ENCODE assay signal across 8 cellular contexts in the genomic region with DNA sequence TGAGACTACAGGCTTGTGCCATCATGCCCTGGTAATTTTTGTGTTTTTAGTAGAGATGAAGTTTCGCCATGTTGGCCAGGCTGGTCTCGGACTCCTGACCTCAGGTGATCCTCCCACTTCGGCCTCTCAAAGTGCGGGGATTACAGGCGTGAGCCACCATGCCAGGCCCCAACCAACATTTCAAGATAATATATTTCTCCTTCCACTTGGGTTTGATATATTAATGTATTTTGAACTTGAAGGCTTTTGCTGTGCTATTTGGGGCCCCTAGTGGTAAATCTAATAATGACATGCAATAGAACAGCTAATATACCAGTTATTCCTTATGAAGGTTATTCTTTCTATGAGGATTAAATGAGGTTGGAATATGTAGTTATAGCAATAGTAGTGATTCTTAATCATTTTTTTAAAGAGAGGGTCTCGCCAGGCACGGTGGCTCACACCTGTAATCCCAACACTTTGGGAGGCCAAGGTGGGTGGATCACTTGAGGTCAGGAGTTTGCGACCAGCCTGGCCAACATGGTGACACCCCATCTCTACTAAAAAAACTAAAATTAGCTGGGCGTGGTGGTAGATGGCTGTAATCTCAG. TPM values are rescaled to one million over a fixed set of nuclear protein-coding genes. Genes with fewer than 3 reads are reported as not detected.
DNase-seq lines count a peak whose midpoint lies in the region; ATAC-seq, FAIRE-seq and TF ChIP-seq lines count a peak whose summit lies in the region.
"Not testable (repeated sequence)": the region's sequence is repeated elsewhere in the genome, so short reads cannot be mapped to it uniquely, and the experiment has no call there.

No MANE protein-coding gene starts in this region.

- H3K4me1 ChIP-seq in RWPE2 (ENCODE audit: insufficient read depth, poor library complexity, severe bottlenecking); GM12878 (ENCODE audit: control insufficient read depth, insufficient read depth, low read length); hepatocyte (ENCODE audit: insufficient read depth); smooth muscle cell (ENCODE audit: low read depth): not testable (repeated sequence)

- CTCF ChIA-PET in BJ (lab: Yijun Ruan, JAX) (interaction anchor here (0.7 to 1.0 kb wide), 3 partner anchors 179 to 195 kb away, joined by 3 read pairs; a partner anchor contains a TSS), GM12878 (lab: Yijun Ruan, JAX) (interaction anchor here (1.1 to 1.5 kb wide), 2 partner anchors 105 to 211 kb away, joined by 3 to 5 read pairs; no protein-coding TSS in a partner anchor)

- not testable (repeated sequence) for H3K4me2 ChIP-seq in GM12878 (ENCODE audit: control insufficient read depth, insufficient read depth); hepatocyte; smooth muscle cell

- not testable (repeated sequence) for TF ChIP-seq EP300 in GM12878 (IDR thresholded peaks at IDR 0.05; ENCODE audit: borderline replicate concordance in 1 of 2, control insufficient read depth in 1 of 2, low read depth in 2 of 2, low read length in 2 of 2)

- not testable (repeated sequence) for H3K36me3 Mint-ChIP-seq in nephron (ENCODE audit: low read depth)

- POLR2A ChIA-PET in BJ (lab: Charles Lee), result not testable (repeated sequence)
- POLR2A ChIA-PET in GM12878 (lab: Charles Lee), result interaction anchor here (0.6 kb wide), 1 partner anchor 311 kb away, joined by 4 read pairs; no protein-coding TSS in a partner anchor

- not testable (repeated sequence) for BruUV-seq in GM12878 (replicated peaks; lab: Mats Ljungman, UMichigan)

- not testable (repeated sequence) for H3K79me2 ChIP-seq in GM12878 (ENCODE audit: control insufficient read depth, insufficient read depth, low read length); hepatocyte; smooth muscle cell (ENCODE audit: low read depth)

- ATAC-seq in HG03354 (IDR thresholded peaks at IDR 0.05; ENCODE audit: poor library complexity, severe bottlenecking, unreplicated experiment), result peak; percentile 44
- ATAC-seq in RWPE2 (ENCODE audit: low read depth), result peak; percentile 62; the same call in 1 of the 3 replicates
- peak; percentile 76 for ATAC-seq in GM12878
- ATAC-seq in esophagus mucosa, result peak; percentile 60

- RAD21 ChIA-PET in GM12878 (lab: Charles Lee; ENCODE audit: unreplicated experiment), result not testable (repeated sequence)

- TF ChIP-seq POLR2A in GM12878 (IDR thresholded peaks at IDR 0.05; ENCODE audit: low read depth, low read length), result not testable (repeated sequence)

- not testable (repeated sequence) for H3K27ac Mint-ChIP-seq in nephron

- not testable (repeated sequence) for H3K4me1 Mint-ChIP-seq in nephron

- DNase-seq in BJ (ENCODE audit: low read depth); RWPE2 (ENCODE audit: low spot score); GM12878 (ENCODE audit: low read depth, low spot score); hepatocyte (ENCODE audit: low spot score); smooth muscle cell (lab: John Stamatoyannopoulos, UW; ENCODE audit: unreplicated experiment): not testable (repeated sequence)

- H2AFZ ChIP-seq in GM12878 (ENCODE audit: control insufficient read depth, low read depth, low read length); hepatocyte; smooth muscle cell (ENCODE audit: low read depth): not testable (repeated sequence)

- not testable (repeated sequence) for H3K9ac ChIP-seq in GM12878 (ENCODE audit: control insufficient read depth, insufficient read depth, low read length); smooth muscle cell (ENCODE audit: low read depth)

- H4K20me1 ChIP-seq in GM12878 (ENCODE audit: control insufficient read depth, insufficient read depth); hepatocyte (ENCODE audit: insufficient read depth, poor library complexity, severe bottlenecking); smooth muscle cell (ENCODE audit: low read depth): not testable (repeated sequence)

- not testable (repeated sequence) for H3K27me3 ChIP-seq in BJ (ENCODE audit: control insufficient read depth, insufficient read depth, low read length); RWPE2 (ENCODE audit: insufficient read depth, poor library complexity, severe bottlenecking); GM12878 (replicated peaks in 1 of 2; ENCODE audit: control insufficient read depth in 2 of 2, insufficient read depth in 2 of 2, low read length in 1 of 2); hepatocyte; smooth muscle cell (ENCODE audit: low read depth)

- not testable (repeated sequence) for TF ChIP-seq RAD21 in GM12878 (IDR thresholded peaks at IDR 0.05; ENCODE audit: insufficient read depth, low read depth, low read length)

- H3K27ac ChIP-seq in RWPE2 (ENCODE audit: poor library complexity, severe bottlenecking); GM12878 (ENCODE audit: control insufficient read depth, insufficient read depth); hepatocyte; smooth muscle cell (ENCODE audit: low read depth): not testable (repeated sequence)

- H3K4me3 ChIP-seq in BJ (ENCODE audit: low read depth, low read length); RWPE2 (ENCODE audit: severe bottlenecking); GM12878; hepatocyte; smooth muscle cell: not testable (repeated sequence)

- SMC1A ChIA-PET in GM12878 (lab: Charles Lee; ENCODE audit: uncharacterized antibody, unreplicated experiment), result not testable (repeated sequence)

- H3K27me3 Mint-ChIP-seq in nephron (ENCODE audit: low read depth), result not testable (repeated sequence)

- in situ Hi-C loops in GM12878 (cut with MboI), result not testable (repeated sequence)

- not testable (repeated sequence) for H3K4me3 Mint-ChIP-seq in nephron

- peak; percentile 27; the same call in 1 of the 2 replicates for TF ChIP-seq CTCF in BJ (IDR thresholded peaks at IDR 0.05; ENCODE audit: insufficient read depth, low read depth, low read length)
- TF ChIP-seq CTCF in RWPE2 (IDR thresholded peaks at IDR 0.05; ENCODE audit: poor library complexity, severe bottlenecking), result peak; percentile 29
- not testable (repeated sequence) for TF ChIP-seq CTCF in GM12878 (IDR thresholded peaks at IDR 0.05 in 2 of 3, conservative IDR thresholded peaks at IDR 0.05 in 1 of 3; ENCODE audit: control insufficient read depth in 2 of 3, extremely low read depth in 1 of 3, insufficient read depth in 1 of 3, low read depth in 3 of 3, low read length in 3 of 3)
- TF ChIP-seq CTCF in hepatocyte (IDR thresholded peaks at IDR 0.05; ENCODE audit: poor library complexity), result peak; percentile 17
- peak; percentile 12 to 34 (median 15) for TF ChIP-seq CTCF in nephron (IDR thresholded peaks at IDR 0.05; ENCODE audit: unreplicated experiment in 3 of 3)
- TF ChIP-seq CTCF in smooth muscle cell (IDR thresholded peaks at IDR 0.05; ENCODE audit: borderline replicate concordance, insufficient read depth, poor library complexity, severe bottlenecking), result peak; percentile 17

- intact Hi-C loops in GM12878 (cut with micrococcal nuclease; ENCODE audit: unreplicated experiment), result loop anchor here (5.0 kb wide), 1 partner anchor 212 kb away; no protein-coding TSS in a partner anchor

- not testable (repeated sequence) for H3K9me3 ChIP-seq in RWPE2 (ENCODE audit: severe bottlenecking); GM12878 (replicated peaks; ENCODE audit: control insufficient read depth, insufficient read depth, low read length); hepatocyte (ENCODE audit: low read depth); smooth muscle cell (replicated peaks; ENCODE audit: low read depth)

- WGBS in GM12878 (ENCODE audit: insufficient coverage, insufficient replicate concordance, low lambda C conversion rate, missing lambda C conversion rate), result 96% methylated on average over 3 of the region's 9 CpGs
- WGBS in hepatocyte (ENCODE audit: low lambda C conversion rate, missing lambda C conversion rate), result 85% methylated on average over 9 of the region's 9 CpGs
- WGBS in smooth muscle cell (ENCODE audit: low lambda C conversion rate), result 84% methylated on average over 9 of the region's 9 CpGs

- H3K9me2 ChIP-seq in hepatocyte (replicated peaks; ENCODE audit: insufficient read depth), result not testable (repeated sequence)

- not testable (repeated sequence) for H3K9me3 Mint-ChIP-seq in nephron

- FAIRE-seq in GM12878 (lab: Jason Lieb, UNC), result not testable (repeated sequence)

- not testable (repeated sequence) for H3K36me3 ChIP-seq in BJ (ENCODE audit: control insufficient read depth, insufficient read depth, low read length); RWPE2 (ENCODE audit: low read depth); GM12878 (ENCODE audit: control insufficient read depth in 2 of 2, insufficient read depth in 2 of 2, low read length in 1 of 2); hepatocyte (replicated peaks; ENCODE audit: insufficient read depth, low read depth); smooth muscle cell (ENCODE audit: low read depth)

- not testable (repeated sequence) for H3F3A ChIP-seq in smooth muscle cell (ENCODE audit: low read depth)

RNA-seq across cellular contexts. Expression of a gene that starts 54.1 kb away (rescaled TPM):
- 7.7 and 15.9 TPM in 2 replicates for polyA plus RNA-seq in BJ (2011; rRNA removed)
- 7.3 and 7.7 TPM in 2 replicates for polyA minus RNA-seq in BJ (2011; rRNA and poly(A)+ RNA removed)
- 39.0 and 41.0 TPM in 2 replicates for total RNA-seq in GM12878 (2013; cell fraction: nucleolus; rRNA removed)
- total RNA-seq in GM12878 (2014; rRNA removed), result 36.8 and 39.5 TPM in 2 replicates
- 43.1 and 45.3 TPM in 2 replicates for total RNA-seq in GM12878 (2014; rRNA removed; fragmentation: Illumina TruSeq; extraction: Trizol)
- total RNA-seq in GM12878 (2021), result 30.8 and 31.1 TPM in 2 replicates
- 7.3 TPM for polyA plus RNA-seq in GM12878 (2011; ENCODE audit: low read depth)
- 26.1 and 42.8 TPM in 2 replicates for polyA plus RNA-seq in GM12878 (2011; rRNA removed)
- polyA plus RNA-seq in GM12878 (2011; cell fraction: cytosol; rRNA removed), result 10.5 and 11.4 TPM in 2 replicates
- 12.9 and 14.8 TPM in 2 replicates for polyA plus RNA-seq in GM12878 (2011; cell fraction: nucleus; rRNA removed)
- polyA plus RNA-seq in GM12878 (2012), result 12.5 and 14.5 TPM in 2 replicates
- 40.3 and 52.6 TPM in 2 replicates for polyA plus RNA-seq in GM12878 (2014; fragmentation: Illumina TruSeq; extraction: Trizol)
- polyA plus RNA-seq in GM12878 (2014; fragmentation: Nextera tagmentation; extraction: Ambion mirVana), result 10 to 100 TPM; 24.5 to 29.4 TPM
- polyA plus RNA-seq in GM12878 (2014; rRNA removed), result 26.4 and 29.4 TPM in 2 replicates
- polyA plus RNA-seq in GM12878 (2016; fragmentation: Nextera tagmentation; extraction: Ambion mirVana), result 10 to 100 TPM; 26.8 to 35.0 TPM
- 17.7 and 23.7 TPM in 2 replicates for polyA minus RNA-seq in GM12878 (2011; rRNA and poly(A)+ RNA removed)
- polyA minus RNA-seq in GM12878 (2011; cell fraction: cytosol; rRNA and poly(A)+ RNA removed), result 13.1 and 15.1 TPM in 2 replicates
- polyA minus RNA-seq in GM12878 (2011; cell fraction: nucleus; rRNA and poly(A)+ RNA removed), result 10.9 and 16.2 TPM in 2 replicates
- 17.7 TPM for total RNA-seq in esophagus mucosa
- total RNA-seq in hepatocyte, result 43.3 and 44.5 TPM in 2 replicates
- polyA plus RNA-seq in hepatocyte, result 21.5 and 22.9 TPM in 2 replicates
- 20.0 and 22.6 TPM in 2 replicates for total RNA-seq in smooth muscle cell
- 8.8 and 10.4 TPM in 2 replicates for polyA plus RNA-seq in smooth muscle cell

RNA-seq across cellular contexts. Expression of a gene that starts 54.5 kb away (rescaled TPM):
- polyA plus RNA-seq in BJ (2011; rRNA removed) (78.6 and 99.5 TPM in 2 replicates), GM12878 (2011; rRNA removed) (109 and 126 TPM in 2 replicates), GM12878 (2014; fragmentation: Illumina TruSeq; extraction: Trizol) (90.9 and 107 TPM in 2 replicates), GM12878 (2014; fragmentation: Nextera tagmentation; extraction: Ambion mirVana) (10 to 100 TPM; 26.1 to 29.5 TPM), GM12878 (2014; rRNA removed) (57.7 and 64.3 TPM in 2 replicates), GM12878 (2016; fragmentation: Nextera tagmentation; extraction: Ambion mirVana) (10 to 100 TPM; 50.1 to 72.0 TPM), hepatocyte (100 and 178 TPM in 2 replicates), smooth muscle cell (47.6 and 66.9 TPM in 2 replicates)
- 50.4 and 52.1 TPM in 2 replicates for polyA minus RNA-seq in BJ (2011; rRNA and poly(A)+ RNA removed)
- total RNA-seq in GM12878 (2013; cell fraction: nucleolus; rRNA removed), result 63.3 and 67.7 TPM in 2 replicates
- total RNA-seq in GM12878 (2014; rRNA removed) (96.3 and 112 TPM in 2 replicates), GM12878 (2014; rRNA removed; fragmentation: Illumina TruSeq; extraction: Trizol) (91.9 and 93.6 TPM in 2 replicates), GM12878 (2021) (91.5 and 93.9 TPM in 2 replicates), esophagus mucosa (88.5 TPM), hepatocyte (695 and 698 TPM in 2 replicates), smooth muscle cell (119 and 138 TPM in 2 replicates)
- polyA plus RNA-seq in GM12878 (2011; ENCODE audit: low read depth), result 44.6 TPM
- polyA plus RNA-seq in GM12878 (2011; cell fraction: cytosol; rRNA removed), result 64.6 and 74.6 TPM in 2 replicates
- polyA plus RNA-seq in GM12878 (2011; cell fraction: nucleus; rRNA removed), result 75.6 and 79.3 TPM in 2 replicates
- 51.2 and 64.4 TPM in 2 replicates for polyA plus RNA-seq in GM12878 (2012)
- polyA minus RNA-seq in GM12878 (2011; rRNA and poly(A)+ RNA removed), result 96.5 and 110 TPM in 2 replicates
- 33.9 and 46.1 TPM in 2 replicates for polyA minus RNA-seq in GM12878 (2011; cell fraction: cytosol; rRNA and poly(A)+ RNA removed)
- polyA minus RNA-seq in GM12878 (2011; cell fraction: nucleus; rRNA and poly(A)+ RNA removed), result 20.1 and 30.2 TPM in 2 replicates
